10 cellular contexts compared by ENCODE assay signal in genomic region chr10:125448596-125448995, GRCh38.
DNase-seq lines count a peak whose midpoint lies in the region; ATAC-seq, FAIRE-seq and TF ChIP-seq lines count a peak whose summit lies in the region.
"Had no signal": no experiment of that assay in that cellular context is flagged by ENCODE, and none has a peak within 500 bp of the region (broad histone marks: within the 10 kb centered on the region; RNA-seq: fewer than 3 reads in every experiment).

No MANE protein-coding gene starts in this region.

- BruUV-seq in IMR-90 (replicated peaks; lab: Mats Ljungman, UMichigan), result no TSS peak
- no TSS peak for BruUV-seq in K562 (replicated peaks; lab: Mats Ljungman, UMichigan)

- H3K36me3 ChIP-seq in IMR-90 (ENCODE audit: control insufficient read depth, insufficient read depth, low read length), result no peaks in the 10 kb centered on the region
- H3K36me3 ChIP-seq in K562 (ENCODE audit: control insufficient read depth, insufficient read depth, low read length), result no peaks in the 10 kb centered on the region

- H3K79me1 ChIP-seq in IMR-90 (ENCODE audit: low read depth in 1 of 2, low read length in 2 of 2), result no peaks in the 10 kb centered on the region

- no peak overlapping the region for H3K56ac ChIP-seq in IMR-90 (ENCODE audit: extremely low read depth, insufficient read depth, low read length)

- H3K27ac ChIP-seq in IMR-90 (ENCODE audit: insufficient read depth, low read length), result no peak overlapping the region
- no peak overlapping the region for H3K27ac ChIP-seq in K562 (ENCODE audit: extremely low read depth, low read depth, low read length)

- ATAC-seq in IMR-90 (ENCODE audit: low read depth) (no peak), K562 (peak; percentile 92)

- H3K27me3 ChIP-seq in IMR-90 (ENCODE audit: control insufficient read depth, insufficient read depth, low read length) (peaks cover 5% of the 10 kb centered on the region), K562 (ENCODE audit: control insufficient read depth in 2 of 2, insufficient read depth in 2 of 2, low read length in 2 of 2) (peaks cover 0 to 24% of the 10 kb centered on the region in 2 experiments; a peak in 3 of 5 replicates)

- no peak overlapping the region for H2BK120ac ChIP-seq in IMR-90 (ENCODE audit: low read depth, low read length)

- no peak overlapping the region for H2BK20ac ChIP-seq in IMR-90 (ENCODE audit: low read depth, low read length)

- TF ChIP-seq RAD21 in IMR-90 (IDR thresholded peaks at IDR 0.05; ENCODE audit: low read length) (no peak), K562 (CRISPR knock-in tag; conservative IDR thresholded peaks at IDR 0.05 in 1 of 2, IDR thresholded peaks at IDR 0.05 in 1 of 2) (peak; percentile 14 to 27; a peak in 2 of 4 replicates)

- CTCF ChIA-PET in IMR-90 (lab: Yijun Ruan, JAX) (interaction anchor here (0.5 to 2.5 kb wide), 3 partner anchors 12 to 34 kb away, joined by 3 to 9 read pairs (median 4); no protein-coding TSS in a partner anchor), K562 (lab: Yijun Ruan, JAX; ENCODE audit: low intra/inter-chr PET ratio) (no interaction called here)

- no peak overlapping the region for H4K91ac ChIP-seq in IMR-90 (ENCODE audit: insufficient read depth, low read depth, low read length)

- POLR2A ChIA-PET in IMR-90 (lab: Charles Lee; ENCODE audit: unreplicated experiment) (no interaction called here), K562 (lab: Yijun Ruan, JAX) (interaction anchor here (0.6 to 0.8 kb wide), 2 partner anchors 23 to 26 kb away, joined by 4 read pairs; no protein-coding TSS in a partner anchor)

- H3K18ac ChIP-seq in IMR-90 (ENCODE audit: low read depth, low read length), result no peak overlapping the region

- no peak for TF ChIP-seq EP300 in K562 (IDR thresholded peaks at IDR 0.05; ENCODE audit: low read length)

- H3K4me1 Mint-ChIP-seq in neural crest cell, result no peaks in the 10 kb centered on the region
- H3K4me1 Mint-ChIP-seq in activated CD4-positive, alpha-beta T cell treated with anti-CD3 and anti-CD28 coated beads, Interleukin-2, amount 10 ng/mL, durations not matched to agents 24 days and 14 days, result no peaks in the 10 kb centered on the region
- H3K4me1 Mint-ChIP-seq: brain had no signal

- no peaks in the 10 kb centered on the region for H3K9me3 Mint-ChIP-seq in neural crest cell
- no peaks in the 10 kb centered on the region for H3K9me3 Mint-ChIP-seq in activated CD4-positive, alpha-beta T cell treated with anti-CD3 and anti-CD28 coated beads, Interleukin-2, amount 10 ng/mL, durations not matched to agents 24 days and 14 days

- H3K9me3 ChIP-seq in IMR-90 (ENCODE audit: control insufficient read depth, insufficient read depth, low read length), result no peaks in the 10 kb centered on the region
- no peaks in the 10 kb centered on the region for H3K9me3 ChIP-seq in K562 (replicated peaks; ENCODE audit: control insufficient read depth, insufficient read depth, low read depth, low read length)

- dilution Hi-C loops in IMR-90 (cut with HindIII; ENCODE audit: low sequenced_read_pairs, unreplicated experiment), result no loop called here

- no peak overlapping the region for H4K5ac ChIP-seq in IMR-90 (ENCODE audit: low read depth, low read length)

- no peak overlapping the region for H3K4me2 ChIP-seq in IMR-90 (ENCODE audit: low read depth, low read length)
- H3K4me2 ChIP-seq in K562 (ENCODE audit: insufficient read depth, low read length), result no peak overlapping the region

- H4K8ac ChIP-seq in IMR-90 (ENCODE audit: low read depth in 2 of 2, low read length in 2 of 2), result no peak overlapping the region

- H3K4me1 ChIP-seq in IMR-90 (ENCODE audit: control insufficient read depth, insufficient read depth, low read length) (no peaks in the 10 kb centered on the region), K562 (replicated peaks in 1 of 2; ENCODE audit: control insufficient read depth in 2 of 2, insufficient read depth in 2 of 2, low read length in 2 of 2) (no peaks in the 10 kb centered on the region)

- H2AFZ ChIP-seq in IMR-90 (replicated peaks; ENCODE audit: low read length, poor library complexity), result no peak overlapping the region
- H2AFZ ChIP-seq in K562 (ENCODE audit: low read depth, low read length), result no peak overlapping the region

- TF ChIP-seq CTCF in IMR-90 (conservative IDR thresholded peaks at IDR 0.05; ENCODE audit: low read depth, low read length) (peak; percentile 31; the same call in 1 of the 2 replicates), K562 (IDR thresholded peaks at IDR 0.05 in 2 of 3, conservative IDR thresholded peaks at IDR 0.05 in 1 of 3; ENCODE audit: insufficient read depth in 2 of 3, low read depth in 1 of 3, low read length in 3 of 3) (peak; percentile 61 to 78 (median 72)), neural crest cell (conservative IDR thresholded peaks at IDR 0.05) (peak; percentile 57)

- no peak overlapping the region for H3K27ac Mint-ChIP-seq in neural crest cell (ENCODE audit: unreplicated experiment)
- H3K27ac Mint-ChIP-seq in activated CD4-positive, alpha-beta T cell treated with anti-CD3 and anti-CD28 coated beads, Interleukin-2, amount 10 ng/mL, durations not matched to agents 24 days and 14 days, result no peak overlapping the region
- H3K27ac Mint-ChIP-seq: brain had no signal

- intact Hi-C loops in IMR-90 (cut with micrococcal nuclease) (no loop called here), K562 (cut with micrococcal nuclease) (no loop called here)
- intact Hi-C loops in activated CD4-positive, alpha-beta T cell treated with anti-CD3 and anti-CD28 coated beads, Interleukin-2, amount 10 ng/mL, durations not matched to agents 24 days and 14 days (cut with micrococcal nuclease), result no loop called here

- no peaks in the 10 kb centered on the region for H3K36me3 Mint-ChIP-seq in neural crest cell (ENCODE audit: low read depth)
- H3K36me3 Mint-ChIP-seq in activated CD4-positive, alpha-beta T cell treated with anti-CD3 and anti-CD28 coated beads, Interleukin-2, amount 10 ng/mL, durations not matched to agents 24 days and 14 days (ENCODE audit: low read depth), result no peaks in the 10 kb centered on the region
- H3K36me3 Mint-ChIP-seq: brain had no signal

- no peak overlapping the region for H2BK15ac ChIP-seq in IMR-90 (ENCODE audit: low read depth, low read length)

- WGBS in IMR-90 (ENCODE audit: extremely low coverage in 2 of 2, insufficient read length in 1 of 2), 2 experiments, result no CpG with 5 or more reads among the region's 5 CpGs
- WGBS in K562 (ENCODE audit: insufficient coverage, low coverage, missing lambda C conversion rate), result 0% methylated on average over 1 of the region's 5 CpGs

- H3K9ac ChIP-seq in IMR-90 (ENCODE audit: low read depth, low read length), result no peak overlapping the region
- no peak overlapping the region for H3K9ac ChIP-seq in K562 (ENCODE audit: insufficient read depth in 1 of 2, low read depth in 2 of 2, low read length in 2 of 2)

- FAIRE-seq in K562 (lab: Jason Lieb, UNC), result peak; percentile 19

- no peaks in the 10 kb centered on the region for H3K27me3 Mint-ChIP-seq in neural crest cell (ENCODE audit: low read depth)
- H3K27me3 Mint-ChIP-seq in activated CD4-positive, alpha-beta T cell treated with anti-CD3 and anti-CD28 coated beads, Interleukin-2, amount 10 ng/mL, durations not matched to agents 24 days and 14 days, result no peaks in the 10 kb centered on the region

- H2AK5ac ChIP-seq in IMR-90 (ENCODE audit: low read depth, low read length), result no peak overlapping the region

- H2BK5ac ChIP-seq in IMR-90 (ENCODE audit: low read depth, low read length, poor library complexity, severe bottlenecking), result no peak overlapping the region

- in situ Hi-C loops in IMR-90 (cut with MboI; ENCODE audit: low sequenced_read_pairs), result no loop called here
- in situ Hi-C loops in K562 (cut with MboI), result no loop called here

- H3K4me3 Mint-ChIP-seq in neural crest cell, result no peak overlapping the region
- H3K4me3 Mint-ChIP-seq in activated CD4-positive, alpha-beta T cell treated with anti-CD3 and anti-CD28 coated beads, Interleukin-2, amount 10 ng/mL, durations not matched to agents 24 days and 14 days, result no peak overlapping the region
- H3K4me3 Mint-ChIP-seq: brain had no signal

- no peak overlapping the region for H3K4ac ChIP-seq in IMR-90 (ENCODE audit: low read depth, low read length)

- H4K20me1 ChIP-seq in IMR-90 (ENCODE audit: insufficient read depth, low read length) (no peaks in the 10 kb centered on the region), K562 (replicated peaks; ENCODE audit: control insufficient read depth, insufficient read depth, low read length) (no peaks in the 10 kb centered on the region; the same call in 1 of the 2 replicates)

- H3K4me3 ChIP-seq in IMR-90 (ENCODE audit: insufficient read depth, low read depth, low read length), result no peak overlapping the region
- no peak overlapping the region for H3K4me3 ChIP-seq in K562

- H3K9me1 ChIP-seq in IMR-90 (ENCODE audit: insufficient read depth, low read length) (no peaks in the 10 kb centered on the region), K562 (ENCODE audit: control insufficient read depth, insufficient read depth, low read length) (no peaks in the 10 kb centered on the region)

- TF ChIP-seq POLR2A in IMR-90 (IDR thresholded peaks at IDR 0.05; ENCODE audit: low read depth, low read length) (no peak), K562 (conservative IDR thresholded peaks at IDR 0.05) (no peak)

- H3K23ac ChIP-seq in IMR-90 (ENCODE audit: low read depth, low read length), result no peak overlapping the region

- H3K14ac ChIP-seq in IMR-90 (replicated peaks; ENCODE audit: low read depth, low read length), result no peak overlapping the region

- peak; percentile 3 for DNase-seq in NCI-H2171 treated with DMSO at 0.1 percent for 48 hours (lab: John Stamatoyannopoulos, UW)
- no peak for DNase-seq in NCI-H2171 (lab: John Stamatoyannopoulos, UW)
- DNase-seq in IMR-90, result peak; percentile 4
- peak; percentile 50 to 57 (median 56) for DNase-seq in K562 (ENCODE audit: extremely low read depth in 1 of 4, low spot score in 3 of 4)
- peak; percentile 26 for DNase-seq in neural crest cell (ENCODE audit: low read depth, low spot score)
- no peak for DNase-seq in SHP77 treated with DMSO at 0.1 percent for 48 hours (lab: John Stamatoyannopoulos, UW)
- DNase-seq in activated CD4-positive, alpha-beta T cell treated with anti-CD3 and anti-CD28 coated beads, Interleukin-2, amount 10 ng/mL, durations not matched to agents 24 days and 14 days, result no peak
- DNase-seq in nucleus accumbens (lab: John Stamatoyannopoulos, UW), result no peak
- DNase-seq: stimulated activated naive CD4-positive, alpha-beta T cell treated with Interleukin-2 at 50 U/mL for 16 hours had no signal

- H3K79me2 ChIP-seq in K562 (ENCODE audit: control insufficient read depth, insufficient read depth, low read length), result no peaks in the 10 kb centered on the region

- no peak overlapping the region for H2AK9ac ChIP-seq in IMR-90 (replicated peaks; ENCODE audit: low read depth, low read length, poor library complexity)

TF ChIP-seq in IMR-90, 13 proteins besides CTCF, POLR2A, EP300 and RAD21 (continues in another document):
- no peak for TF ChIP-seq BHLHE40 (IDR thresholded peaks at IDR 0.05; ENCODE audit: low read depth, low read length)

TF ChIP-seq in K562, 482 proteins besides CTCF, POLR2A, EP300 and RAD21 (continues in another document):
- no peak for TF ChIP-seq ZNF778 (CRISPR knock-in tag; IDR thresholded peaks at IDR 0.05)

Comparison
In these comparisons a context has a peak if more than half of its experiments do, and no peak if none do; other contexts are left out.
1. DNase-seq: peak in NCI-H2171 treated with DMSO at 0.1 percent for 48 hours (single experiment), IMR-90 (single experiment), K562 (4 of 4) and neural crest cell (single experiment); none in NCI-H2171 (single experiment), SHP77 treated with DMSO at 0.1 percent for 48 hours (single experiment), activated CD4-positive, alpha-beta T cell treated with anti-CD3 and anti-CD28 coated beads, Interleukin-2, amount 10 ng/mL, durations not matched to agents 24 days and 14 days (single experiment) and nucleus accumbens (0 of 56).
2. Peak in every context shown above with its lines, with median percentiles within 50 percentile points of each other: CTCF ChIP-seq.